In genomic region chr18:8052237-8052701, GRCh38 we compare ENCODE assay signal across 11 cellular contexts.
DNase-seq lines count a peak whose midpoint lies in the region; ATAC-seq, FAIRE-seq and TF ChIP-seq lines count a peak whose summit lies in the region.
"Had no signal": no experiment of that assay in that cellular context is flagged by ENCODE, and none has a peak within 500 bp of the region (broad histone marks: within the 10 kb centered on the region; RNA-seq: fewer than 3 reads in every experiment).

No MANE protein-coding gene starts in this region.

- H3K9me2 ChIP-seq in Karpas-422 (replicated peaks; ENCODE audit: insufficient read depth, low read length) = no peaks in the 10 kb centered on the region

- CTCF ChIA-PET in HepG2 (lab: Yijun Ruan, JAX; ENCODE audit: low intra/inter-chr PET ratio, low total read pairs) = no interaction called here

- no peak for TF ChIP-seq RAD21 in HepG2 (CRISPR knock-in tag; IDR thresholded peaks at IDR 0.05)

- TF ChIP-seq CTCF in GM06990 (IDR thresholded peaks at IDR 0.05; ENCODE audit: insufficient read depth, low read length, poor library complexity, severe bottlenecking) = peak; percentile 12
- peak; percentile 53 for TF ChIP-seq CTCF in HepG2 (CRISPR knock-in tag; IDR thresholded peaks at IDR 0.05)

- H4K20me1 ChIP-seq in HepG2 (ENCODE audit: insufficient read depth, low read length) (no peaks in the 10 kb centered on the region), Karpas-422 (ENCODE audit: insufficient read depth, low read depth, low read length) (no peaks in the 10 kb centered on the region)

- H2AFZ ChIP-seq in HepG2 (ENCODE audit: low read length) (no peak overlapping the region), Karpas-422 (ENCODE audit: low read length) (no peak overlapping the region)

- H3K4me1 ChIP-seq in HepG2 (ENCODE audit: insufficient read depth, low read length) = 0 out of 2 replicates have a peak, but pooled peaks cover 6% of the 10 kb centered on the region
- H3K4me1 ChIP-seq in Karpas-422 (ENCODE audit: low read length) = no peaks in the 10 kb centered on the region
- H3K4me1 ChIP-seq: pancreas had no signal

- no peaks in the 10 kb centered on the region for H3K79me2 ChIP-seq in HepG2 (ENCODE audit: insufficient read depth, low read length)
- H3K79me2 ChIP-seq in Karpas-422 (ENCODE audit: low read length) = no peaks in the 10 kb centered on the region

- DNase-seq in GM06990 (ENCODE audit: extremely low read depth, insufficient read length) (no peak), SK-MEL-5 (ENCODE audit: low read depth, low spot score) (peak; percentile 79), HepG2 (ENCODE audit: low spot score) (peak; percentile 3), Karpas-422 (no peak), NCI-H2227 (lab: John Stamatoyannopoulos, UW; ENCODE audit: unreplicated experiment) (no peak)
- DNase-seq: pancreas; SHP77 treated with DMSO at 0.1 percent for 48 hours; stimulated activated CD8-positive, alpha-beta memory T cell treated with anti-CD3 and anti-CD28 coated beads, Interleukin-4, amount 100 ng/mL, for 48 hours had no signal

- intact Hi-C loops in HepG2 (cut with micrococcal nuclease; ENCODE audit: unreplicated experiment) = no loop called here

- TF ChIP-seq POLR2A in HepG2 (IDR thresholded peaks at IDR 0.05; ENCODE audit: insufficient read depth in 1 of 2, low read depth in 2 of 2, low read length in 2 of 2) = no peak

- WGBS in HepG2 (ENCODE audit: low lambda C conversion rate) = 48% methylated on average over 2 of the region's 2 CpGs

- in situ Hi-C loops in SK-MEL-5 (cut with HindIII; ENCODE audit: low pct_unique_long_range_greater_than_20kb, low sequenced_read_pairs) = no loop called here
- in situ Hi-C loops in HepG2 (cut with HindIII; ENCODE audit: extremely low pct_ligation_motif_present, low pct_unique_long_range_greater_than_20kb) = no loop called here

- POLR2A ChIA-PET in HepG2 (lab: Yijun Ruan, JAX) = no interaction called here

- H3K27me3 ChIP-seq in GM06990 (replicated peaks; ENCODE audit: control insufficient read depth, insufficient read depth, low read length) (no peaks in the 10 kb centered on the region), HepG2 (ENCODE audit: control insufficient read depth in 1 of 2, insufficient read depth in 2 of 2, low read length in 2 of 2) (no peaks in the 10 kb centered on the region), Karpas-422 (ENCODE audit: low read length) (no peaks in the 10 kb centered on the region)
- H3K27me3 ChIP-seq: pancreas had no signal

- no peak overlapping the region for H3K9ac ChIP-seq in HepG2 (ENCODE audit: insufficient read depth, low read depth, low read length)
- H3K9ac ChIP-seq in Karpas-422 (ENCODE audit: low read length) = no peak overlapping the region

- H3K4me2 ChIP-seq in HepG2 (ENCODE audit: low read depth, low read length) = no peak overlapping the region
- no peak overlapping the region for H3K4me2 ChIP-seq in Karpas-422 (ENCODE audit: low read depth, low read length, poor library complexity, severe bottlenecking)

- TF ChIP-seq EP300 in HepG2 (IDR thresholded peaks at IDR 0.05; ENCODE audit: low read depth in 2 of 2, low read length in 2 of 2) (no peak), HepG2 (CRISPR knock-in tag; IDR thresholded peaks at IDR 0.05; ENCODE audit: borderline replicate concordance) (no peak)

- FAIRE-seq in HepG2 (lab: Jason Lieb, UNC) = no peak
- FAIRE-seq: GM12892, pancreas had no signal

- no peaks in the 10 kb centered on the region for H3K36me3 ChIP-seq in GM06990 (ENCODE audit: control insufficient read depth, insufficient read depth, low read length)
- H3K36me3 ChIP-seq in HepG2 (replicated peaks in 1 of 2; ENCODE audit: control insufficient read depth in 1 of 2, insufficient read depth in 2 of 2, low read length in 2 of 2) = no peaks in the 10 kb centered on the region
- no peaks in the 10 kb centered on the region for H3K36me3 ChIP-seq in Karpas-422 (ENCODE audit: insufficient read depth, low read length)
- H3K36me3 ChIP-seq: pancreas had no signal

- ATAC-seq in HG03066 (IDR thresholded peaks at IDR 0.05; ENCODE audit: low read depth, unreplicated experiment) = peak; percentile 58
- ATAC-seq in HepG2 = peak; percentile 66; the same call in 2 of the 3 replicates
- no peak for ATAC-seq in HG03139 (IDR thresholded peaks at IDR 0.05; ENCODE audit: unreplicated experiment)

- no peak overlapping the region for H3K27ac ChIP-seq in HepG2 (ENCODE audit: extremely low read length, insufficient read depth, low read length)
- no peak overlapping the region for H3K27ac ChIP-seq in Karpas-422 (ENCODE audit: low read length)
- H3K27ac ChIP-seq: pancreas had no signal

- BruUV-seq in HepG2 (replicated peaks; lab: Mats Ljungman, UMichigan) = no TSS peak

- no peaks in the 10 kb centered on the region for H3K9me3 ChIP-seq in HepG2 (ENCODE audit: low read length)
- H3K9me3 ChIP-seq in Karpas-422 (ENCODE audit: low read length) = no peaks in the 10 kb centered on the region

- H3K4me3 ChIP-seq in GM06990 (replicated peaks; ENCODE audit: low read depth, low read length) = no peak overlapping the region
- no peak overlapping the region for H3K4me3 ChIP-seq in HepG2 (replicated peaks in 1 of 3; ENCODE audit: insufficient read depth in 1 of 3, low read depth in 2 of 3, low read length in 3 of 3)
- H3K4me3 ChIP-seq in Karpas-422 (ENCODE audit: low read length) = no peak overlapping the region
- H3K4me3 ChIP-seq: pancreas had no signal

TF ChIP-seq in HepG2, 621 proteins besides CTCF, POLR2A, EP300 and RAD21:
- TF ChIP-seq STAG1 (CRISPR knock-in tag; IDR thresholded peaks at IDR 0.05) (peak; percentile 57), FOXM1 (CRISPR knock-in tag; IDR thresholded peaks at IDR 0.05) (no peak)

Comparison
In these comparisons a context has a peak if more than half of its experiments do, and no peak if none do; other contexts are left out.
1. DNase-seq: peak in SK-MEL-5 (single experiment) and HepG2 (single experiment); none in GM06990 (single experiment), Karpas-422 (single experiment) and NCI-H2227 (single experiment).